Comparison of ENCODE assay signal across 20 cellular contexts in genomic region chr9:133251773-133252172, GRCh38. TPM values are rescaled to one million over a fixed set of nuclear protein-coding genes. Genes with fewer than 3 reads are reported as not detected.
DNase-seq lines count a peak whose midpoint lies in the region; ATAC-seq and TF ChIP-seq lines count a peak whose summit lies in the region.
"Had no signal": no experiment of that assay in that cellular context is flagged by ENCODE, and none has a peak within 500 bp of the region (broad histone marks: within the 10 kb centered on the region; RNA-seq: fewer than 3 reads in every experiment).

No MANE protein-coding gene starts in this region.

- H3K4me3 ChIP-seq in effector memory CD4-positive, alpha-beta T cell (ENCODE audit: insufficient read depth, low read depth, low read length, poor library complexity, severe bottlenecking), result peak overlapping the region; percentile 3
- H3K4me3 ChIP-seq in mucosa of stomach (ENCODE audit: low read length) (no peak overlapping the region), upper lobe of left lung (peak overlapping the region in 3 of 4 donors; percentile 25 to 41 (median 38))
- H3K4me3 ChIP-seq: A549, gastrocnemius medialis had no signal

- DNase-seq in activated CD8-positive, alpha-beta memory T cell treated with anti-CD3 and anti-CD28 coated beads, Interleukin-2, amount 10 ng/mL, durations not matched to agents 7 days and 5 days, result no peak
- no peak for DNase-seq in activated CD8-positive, alpha-beta memory T cell treated with anti-CD3 and anti-CD28 coated beads, Interleukin-2, amount 50 U/mL, for 4 hours
- DNase-seq in effector memory CD4-positive, alpha-beta T cell, result no peak
- peak; percentile 20 to 76 for DNase-seq in upper lobe of left lung
- DNase-seq in activated naive CD4-positive, alpha-beta T cell treated with anti-CD3 and anti-CD28 coated beads for 36 hours, result no peak
- no peak for DNase-seq in activated T-cell treated with anti-CD3 and anti-CD28 coated beads, Interleukin-2, amount 50 U/mL, for 72 hours
- DNase-seq: activated CD8-positive, alpha-beta T cell treated with anti-CD3 and anti-CD28 coated beads for 36 hours; anterior cingulate cortex; gastrocnemius medialis; mesendoderm; NCI-H2029 treated with DMSO at 0.1 percent for 48 hours; NCI-H524; stimulated activated CD4-positive, alpha-beta T cell treated with anti-CD3 and anti-CD28 coated beads, Interleukin-4, amount 100 ng/mL, for 4 hours had no signal

- no peak for TF ChIP-seq EP300 in upper lobe of left lung (IDR thresholded peaks at IDR 0.05)

- peak overlapping the region; percentile 35 for H3K27ac ChIP-seq in effector memory CD4-positive, alpha-beta T cell (ENCODE audit: insufficient read depth, low read length, poor library complexity, severe bottlenecking)
- H3K27ac ChIP-seq in upper lobe of left lung, result peak overlapping the region; percentile 71 to 85 (median 80)
- H3K27ac ChIP-seq: A549, gastrocnemius medialis had no signal

- no peaks in the 10 kb centered on the region for H3K27me3 ChIP-seq in effector memory CD4-positive, alpha-beta T cell (replicated peaks; ENCODE audit: control insufficient read depth, insufficient read depth, low read length, poor library complexity, severe bottlenecking)
- H3K27me3 ChIP-seq in mucosa of stomach (ENCODE audit: control insufficient read depth, insufficient read depth, low read length) (no peaks in the 10 kb centered on the region), upper lobe of left lung (no peaks in the 10 kb centered on the region)

- H3K9me3 Mint-ChIP-seq in activated CD8-positive, alpha-beta memory T cell treated with anti-CD3 and anti-CD28 coated beads, Interleukin-2, amount 10 ng/mL, durations not matched to agents 7 days and 5 days (ENCODE audit: low read depth), result no peaks in the 10 kb centered on the region
- H3K9me3 Mint-ChIP-seq in activated naive CD4-positive, alpha-beta T cell treated with anti-CD3 and anti-CD28 coated beads for 36 hours, result no peaks in the 10 kb centered on the region
- no peaks in the 10 kb centered on the region for H3K9me3 Mint-ChIP-seq in activated T-cell treated with anti-CD3 and anti-CD28 coated beads, Interleukin-2, amount 50 U/mL, for 72 hours
- H3K9me3 Mint-ChIP-seq: activated CD8-positive, alpha-beta T cell treated with anti-CD3 and anti-CD28 coated beads for 36 hours; activated T-helper 17 cell treated with anti-CD3 and anti-CD28 coated beads, Interleukin-2, amount 50 U/mL, for 72 hours; CD4-positive, CD25-positive, alpha-beta regulatory T cell; type B pancreatic cell had no signal

- TF ChIP-seq POLR2A in upper lobe of left lung (IDR thresholded peaks at IDR 0.05), result no peak

- ATAC-seq in activated CD8-positive, alpha-beta memory T cell treated with anti-CD3 and anti-CD28 coated beads, Interleukin-2, amount 10 ng/mL, durations not matched to agents 7 days and 5 days, result peak; percentile 36
- ATAC-seq in upper lobe of left lung (ENCODE audit: low FRiP score in 2 of 2) (no peak), GM18519 (IDR thresholded peaks at IDR 0.05; ENCODE audit: low FRiP score, unreplicated experiment) (no peak)
- no peak for ATAC-seq in activated T-cell treated with anti-CD3 and anti-CD28 coated beads, Interleukin-2, amount 50 U/mL, for 72 hours (replicated peaks in 1 of 2)
- ATAC-seq: A549; activated CD8-positive, alpha-beta T cell treated with anti-CD3 and anti-CD28 coated beads for 36 hours; gastrocnemius medialis had no signal

- H3K9ac ChIP-seq in mucosa of stomach (ENCODE audit: low read length), result peak overlapping the region; percentile 51

- peaks cover 21% of the 10 kb centered on the region for H3K27me3 Mint-ChIP-seq in activated CD8-positive, alpha-beta memory T cell treated with anti-CD3 and anti-CD28 coated beads, Interleukin-2, amount 10 ng/mL, durations not matched to agents 7 days and 5 days
- H3K27me3 Mint-ChIP-seq in activated naive CD4-positive, alpha-beta T cell treated with anti-CD3 and anti-CD28 coated beads for 36 hours (ENCODE audit: low read depth), result peaks cover 3% of the 10 kb centered on the region
- H3K27me3 Mint-ChIP-seq in activated T-cell treated with anti-CD3 and anti-CD28 coated beads, Interleukin-2, amount 50 U/mL, for 72 hours (ENCODE audit: low read depth), result peaks cover 10% of the 10 kb centered on the region
- H3K27me3 Mint-ChIP-seq: type B pancreatic cell had no signal

- no peaks in the 10 kb centered on the region for H3K9me3 ChIP-seq in effector memory CD4-positive, alpha-beta T cell (ENCODE audit: control insufficient read depth, low read length)
- no peaks in the 10 kb centered on the region for H3K9me3 ChIP-seq in mucosa of stomach (ENCODE audit: control insufficient read depth, low read length)
- no peaks in the 10 kb centered on the region for H3K9me3 ChIP-seq in upper lobe of left lung
- H3K9me3 ChIP-seq: gastrocnemius medialis had no signal

- H3K4me1 Mint-ChIP-seq in activated CD8-positive, alpha-beta memory T cell treated with anti-CD3 and anti-CD28 coated beads, Interleukin-2, amount 10 ng/mL, durations not matched to agents 7 days and 5 days, result no peaks in the 10 kb centered on the region
- H3K4me1 Mint-ChIP-seq in activated naive CD4-positive, alpha-beta T cell treated with anti-CD3 and anti-CD28 coated beads for 36 hours (ENCODE audit: low read depth), result no peaks in the 10 kb centered on the region
- H3K4me1 Mint-ChIP-seq in activated T-cell treated with anti-CD3 and anti-CD28 coated beads, Interleukin-2, amount 50 U/mL, for 72 hours (ENCODE audit: low read depth), result no peaks in the 10 kb centered on the region
- H3K4me1 Mint-ChIP-seq: activated T-helper 17 cell treated with anti-CD3 and anti-CD28 coated beads, Interleukin-2, amount 50 U/mL, for 72 hours; CD4-positive, CD25-positive, alpha-beta regulatory T cell had no signal

- no peaks in the 10 kb centered on the region for H3K36me3 ChIP-seq in effector memory CD4-positive, alpha-beta T cell (ENCODE audit: control insufficient read depth, insufficient read depth, low read length)
- H3K36me3 ChIP-seq in mucosa of stomach (ENCODE audit: control insufficient read depth, insufficient read depth, low read length) (no peaks in the 10 kb centered on the region), upper lobe of left lung (no peaks in the 10 kb centered on the region)
- H3K36me3 ChIP-seq: gastrocnemius medialis had no signal

- H3K4me1 ChIP-seq in effector memory CD4-positive, alpha-beta T cell (ENCODE audit: control insufficient read depth, insufficient read depth, low read length, poor library complexity, severe bottlenecking), result peaks cover 6% of the 10 kb centered on the region
- peaks cover 48% of the 10 kb centered on the region for H3K4me1 ChIP-seq in mucosa of stomach (ENCODE audit: control insufficient read depth, insufficient read depth, low read length)
- peaks cover 9 to 34% (median 20%) of the 10 kb centered on the region in 4 donors for H3K4me1 ChIP-seq in upper lobe of left lung
- H3K4me1 ChIP-seq: A549, gastrocnemius medialis had no signal

- CTCF ChIA-PET in activated CD8-positive, alpha-beta memory T cell treated with anti-CD3 and anti-CD28 coated beads, Interleukin-2, amount 10 ng/mL, durations not matched to agents 7 days and 5 days (lab: Charles Lee), result no interaction called here
- CTCF ChIA-PET in activated naive CD4-positive, alpha-beta T cell treated with anti-CD3 and anti-CD28 coated beads for 36 hours (lab: Charles Lee), result interaction anchor here (2.2 kb wide), 1 partner anchor 13 kb away, joined by 7 read pairs; no protein-coding TSS in a partner anchor

- intact Hi-C loops in activated naive CD4-positive, alpha-beta T cell treated with anti-CD3 and anti-CD28 coated beads for 36 hours (cut with micrococcal nuclease), result no loop called here

- H3K4me3 Mint-ChIP-seq in activated CD8-positive, alpha-beta memory T cell treated with anti-CD3 and anti-CD28 coated beads, Interleukin-2, amount 10 ng/mL, durations not matched to agents 7 days and 5 days, result no peak overlapping the region
- no peak overlapping the region for H3K4me3 Mint-ChIP-seq in activated naive CD4-positive, alpha-beta T cell treated with anti-CD3 and anti-CD28 coated beads for 36 hours
- H3K4me3 Mint-ChIP-seq in activated T-cell treated with anti-CD3 and anti-CD28 coated beads, Interleukin-2, amount 50 U/mL, for 72 hours, result no peak overlapping the region
- H3K4me3 Mint-ChIP-seq: activated CD8-positive, alpha-beta T cell treated with anti-CD3 and anti-CD28 coated beads for 36 hours; activated T-helper 17 cell treated with anti-CD3 and anti-CD28 coated beads, Interleukin-2, amount 50 U/mL, for 72 hours; CD4-positive, CD25-positive, alpha-beta regulatory T cell had no signal

- H3K36me3 Mint-ChIP-seq in activated CD8-positive, alpha-beta memory T cell treated with anti-CD3 and anti-CD28 coated beads, Interleukin-2, amount 10 ng/mL, durations not matched to agents 7 days and 5 days, result no peaks in the 10 kb centered on the region
- H3K36me3 Mint-ChIP-seq in activated naive CD4-positive, alpha-beta T cell treated with anti-CD3 and anti-CD28 coated beads for 36 hours (ENCODE audit: low read depth), result no peaks in the 10 kb centered on the region
- H3K36me3 Mint-ChIP-seq in activated T-cell treated with anti-CD3 and anti-CD28 coated beads, Interleukin-2, amount 50 U/mL, for 72 hours (ENCODE audit: insufficient read depth in 2 of 2), result no peaks in the 10 kb centered on the region
- H3K36me3 Mint-ChIP-seq: CD4-positive, CD25-positive, alpha-beta regulatory T cell; type B pancreatic cell had no signal

- no peak for TF ChIP-seq CTCF in upper lobe of left lung (IDR thresholded peaks at IDR 0.05)

- 66 to 68% methylated on average over 6 to 11 of the region's 11 CpGs for WGBS in upper lobe of left lung, 2 donors

- no peak overlapping the region for H3K27ac Mint-ChIP-seq in activated CD8-positive, alpha-beta memory T cell treated with anti-CD3 and anti-CD28 coated beads, Interleukin-2, amount 10 ng/mL, durations not matched to agents 7 days and 5 days
- H3K27ac Mint-ChIP-seq in activated naive CD4-positive, alpha-beta T cell treated with anti-CD3 and anti-CD28 coated beads for 36 hours, result no peak overlapping the region
- H3K27ac Mint-ChIP-seq in activated T-cell treated with anti-CD3 and anti-CD28 coated beads, Interleukin-2, amount 50 U/mL, for 72 hours, result no peak overlapping the region
- H3K27ac Mint-ChIP-seq: activated CD8-positive, alpha-beta T cell treated with anti-CD3 and anti-CD28 coated beads for 36 hours; activated T-helper 17 cell treated with anti-CD3 and anti-CD28 coated beads, Interleukin-2, amount 50 U/mL, for 72 hours; CD4-positive, CD25-positive, alpha-beta regulatory T cell had no signal

RNA-seq across cellular contexts. Expression of gene ABO, which starts 23.2 kb away (rescaled TPM):
- total RNA-seq in activated CD8-positive, alpha-beta memory T cell treated with anti-CD3 and anti-CD28 coated beads, Interleukin-2, amount 10 ng/mL, durations not matched to agents 7 days and 5 days, result not detected
- 10 to 100 TPM in 5 of 6 donors, 1 to 10 TPM in 1; 7.6 to 84.9 (median 35.4) TPM for total RNA-seq in upper lobe of left lung
- not detected for total RNA-seq in activated naive CD4-positive, alpha-beta T cell treated with anti-CD3 and anti-CD28 coated beads for 36 hours
- not detected for total RNA-seq in activated T-cell treated with anti-CD3 and anti-CD28 coated beads, Interleukin-2, amount 50 U/mL, for 72 hours
- total RNA-seq: activated CD8-positive, alpha-beta T cell treated with anti-CD3 and anti-CD28 coated beads for 36 hours; activated T-helper 17 cell treated with anti-CD3 and anti-CD28 coated beads, Interleukin-2, amount 50 U/mL, for 72 hours had no signal

RNA-seq across cellular contexts. Expression of gene OBP2B, which starts 42.7 kb away (rescaled TPM):
- total RNA-seq in activated CD8-positive, alpha-beta memory T cell treated with anti-CD3 and anti-CD28 coated beads, Interleukin-2, amount 10 ng/mL, durations not matched to agents 7 days and 5 days, result not detected
- total RNA-seq in upper lobe of left lung, result not detected
- not detected for total RNA-seq in activated naive CD4-positive, alpha-beta T cell treated with anti-CD3 and anti-CD28 coated beads for 36 hours
- total RNA-seq in activated T-cell treated with anti-CD3 and anti-CD28 coated beads, Interleukin-2, amount 50 U/mL, for 72 hours, result not detected
- total RNA-seq: activated CD8-positive, alpha-beta T cell treated with anti-CD3 and anti-CD28 coated beads for 36 hours; activated T-helper 17 cell treated with anti-CD3 and anti-CD28 coated beads, Interleukin-2, amount 50 U/mL, for 72 hours; CD4-positive, CD25-positive, alpha-beta regulatory T cell; cerebellum; gastrocnemius medialis had no signal

Comparison
In these comparisons a context has a peak if more than half of its experiments do, and no peak if none do; other contexts are left out.
1. DNase-seq: peak in upper lobe of left lung (2 of 2); none in activated CD8-positive, alpha-beta memory T cell treated with anti-CD3 and anti-CD28 coated beads, Interleukin-2, amount 10 ng/mL, durations not matched to agents 7 days and 5 days (single experiment), activated CD8-positive, alpha-beta memory T cell treated with anti-CD3 and anti-CD28 coated beads, Interleukin-2, amount 50 U/mL, for 4 hours (single experiment), effector memory CD4-positive, alpha-beta T cell (0 of 3), activated naive CD4-positive, alpha-beta T cell treated with anti-CD3 and anti-CD28 coated beads for 36 hours (single experiment) and activated T-cell treated with anti-CD3 and anti-CD28 coated beads, Interleukin-2, amount 50 U/mL, for 72 hours (0 of 2).
2. RNA of gene ABO, which starts 23.2 kb away (total RNA-seq): 7.6 to 84.9 TPM in upper lobe of left lung; not detected in activated CD8-positive, alpha-beta memory T cell treated with anti-CD3 and anti-CD28 coated beads, Interleukin-2, amount 10 ng/mL, durations not matched to agents 7 days and 5 days, not detected in activated naive CD4-positive, alpha-beta T cell treated with anti-CD3 and anti-CD28 coated beads for 36 hours and not detected in activated T-cell treated with anti-CD3 and anti-CD28 coated beads, Interleukin-2, amount 50 U/mL, for 72 hours; every median in the first group is over 4 times any median in the second.